ENCODE assay signal across 8 cellular contexts in genomic region chr11:133403900-133404299, GRCh38.
A peak's percentile ranks its signal among the peaks of the same experiment; 100 is the strongest.
DNase-seq lines count a peak whose midpoint lies in the region; TF ChIP-seq lines count a peak whose summit lies in the region.

No MANE protein-coding gene starts in this region.

- H4K20me1 ChIP-seq in H9 (ENCODE audit: control insufficient read depth, insufficient read depth, insufficient read length), result no peaks in the 10 kb centered on the region
- H4K20me1 ChIP-seq in OCI-LY7 (ENCODE audit: insufficient read depth, low read length), result no peaks in the 10 kb centered on the region

- H2BK15ac ChIP-seq in H9 (ENCODE audit: low read depth, low read length), result no peak overlapping the region

- H3K36me3 Mint-ChIP-seq in H9 (ENCODE audit: insufficient read depth in 1 of 3, low read depth in 3 of 3) (peaks cover 0 to 6% (median 1%) of the 10 kb centered on the region in 3 experiments; a peak in 2 of 7 replicates), immature natural killer cell (no peaks in the 10 kb centered on the region)

- no peak overlapping the region for H2AK5ac ChIP-seq in H9 (ENCODE audit: insufficient read length, low read length)

- no peak overlapping the region for H3K14ac ChIP-seq in H9 (ENCODE audit: insufficient read depth, low read length)

- H3K4me3 Mint-ChIP-seq in H9 (no peak overlapping the region), immature natural killer cell (no peak overlapping the region)

- H2BK5ac ChIP-seq in H9 (ENCODE audit: insufficient read length, low read length), result no peak overlapping the region

- no TSS peak for BruUV-seq in OCI-LY7 (replicated peaks; lab: Mats Ljungman, UMichigan)

- CTCF ChIA-PET in OCI-LY7 (lab: Charles Lee; ENCODE audit: unreplicated experiment), result no interaction called here

- H2BK120ac ChIP-seq in H9 (ENCODE audit: low read depth, low read length, poor library complexity, severe bottlenecking), result no peak overlapping the region

- no peak overlapping the region for H2BK20ac ChIP-seq in H9 (ENCODE audit: low read depth, low read length, poor library complexity, severe bottlenecking)

- H3K36me3 ChIP-seq in OCI-LY7 (ENCODE audit: insufficient read depth, low read length), result no peaks in the 10 kb centered on the region

- no peak overlapping the region for H4K8ac ChIP-seq in H9 (replicated peaks; ENCODE audit: insufficient read length, low read depth, low read length)

- H2BK12ac ChIP-seq in H9 (ENCODE audit: insufficient read length, low read depth, low read length), result no peak overlapping the region

- H3K23ac ChIP-seq in H9 (ENCODE audit: insufficient read length, low read depth, low read length), result no peak overlapping the region

- no peaks in the 10 kb centered on the region for H3K79me2 ChIP-seq in H9 (ENCODE audit: insufficient read depth, low read length)
- H3K79me2 ChIP-seq in OCI-LY7 (ENCODE audit: insufficient read depth, low read depth, low read length), result no peaks in the 10 kb centered on the region

- peak; percentile 80 for TF ChIP-seq CTCF in H9 (conservative IDR thresholded peaks at IDR 0.05)
- TF ChIP-seq CTCF in OCI-LY7 (conservative IDR thresholded peaks at IDR 0.05; ENCODE audit: low read length), result peak; percentile 72

- H3K9me3 ChIP-seq in H9 (ENCODE audit: control insufficient read depth, low read depth, low read length) (no peaks in the 10 kb centered on the region), OCI-LY7 (ENCODE audit: low read length) (no peaks in the 10 kb centered on the region)

- H3K27ac ChIP-seq in H9 (ENCODE audit: insufficient read length, low read depth, low read length) (no peak overlapping the region), OCI-LY7 (ENCODE audit: low read depth, low read length, poor library complexity, severe bottlenecking) (no peak overlapping the region)

- H3K27ac Mint-ChIP-seq in H9 (no peak overlapping the region), immature natural killer cell (no peak overlapping the region)

- H3K4me1 ChIP-seq in H9 (ENCODE audit: insufficient read depth, low read length) (no peaks in the 10 kb centered on the region), OCI-LY7 (ENCODE audit: insufficient read depth, low read length, poor library complexity, severe bottlenecking) (no peaks in the 10 kb centered on the region)

- DNase-seq in NCI-H1417 (lab: John Stamatoyannopoulos, UW), result peak in 2 of 3 experiments; percentile 20 to 60
- DNase-seq in NCI-H1417 treated with DMSO at 0.1 percent for 48 hours (lab: John Stamatoyannopoulos, UW), result no peak
- peak; percentile 48 for DNase-seq in H9
- DNase-seq in OCI-LY7 (ENCODE audit: low spot score), result peak; percentile 13
- DNase-seq in iPS-NIHi7 (ENCODE audit: extremely low spot score), result peak; percentile 59
- no peak for DNase-seq in immature natural killer cell
- no peak for DNase-seq in DMS79 treated with DMSO at 0.1 percent for 48 hours (lab: John Stamatoyannopoulos, UW)
- DNase-seq in COLO829 (ENCODE audit: low spot score), result no peak

- H3K79me1 ChIP-seq in H9 (ENCODE audit: insufficient read depth, low read depth, low read length, poor library complexity, severe bottlenecking), result no peaks in the 10 kb centered on the region

- H3K9me3 Mint-ChIP-seq in H9, result no peaks in the 10 kb centered on the region
- peaks cover 0 to 8% (median 2%) of the 10 kb centered on the region in 6 donors for H3K9me3 Mint-ChIP-seq in immature natural killer cell

- no peak overlapping the region for H4K5ac ChIP-seq in H9 (ENCODE audit: insufficient read length, low read depth, low read length)

- intact Hi-C loops in OCI-LY7 (cut with micrococcal nuclease; ENCODE audit: unreplicated experiment), result no loop called here

- H3K4me3 ChIP-seq in OCI-LY7 (ENCODE audit: low read depth, low read length, poor library complexity, severe bottlenecking), result no peak overlapping the region

- POLR2A ChIA-PET in OCI-LY7 (lab: Charles Lee), result no interaction called here

- H3K23me2 ChIP-seq in H9 (ENCODE audit: insufficient read length, low read depth, low read length, poor library complexity, severe bottlenecking), result no peaks in the 10 kb centered on the region

- H3K9me2 ChIP-seq in OCI-LY7 (ENCODE audit: insufficient read depth, low read length), result no peaks in the 10 kb centered on the region

- no peak overlapping the region for H3K4me2 ChIP-seq in H9 (ENCODE audit: insufficient read depth, insufficient read length, low read length)
- no peak overlapping the region for H3K4me2 ChIP-seq in OCI-LY7 (ENCODE audit: low read length)

- H3K27me3 Mint-ChIP-seq in H9 (ENCODE audit: low read depth), result no peaks in the 10 kb centered on the region
- peaks cover 0 to 8% (median 0%) of the 10 kb centered on the region in 3 donors for H3K27me3 Mint-ChIP-seq in immature natural killer cell (ENCODE audit: low read depth in 3 of 3)

- no peak overlapping the region for H3T11ph ChIP-seq in H9 (ENCODE audit: low read length)

- no peak overlapping the region for H4K91ac ChIP-seq in H9 (ENCODE audit: insufficient read length, low read depth, low read length)

- H3K56ac ChIP-seq in H9 (ENCODE audit: insufficient read length, low read depth, low read length), result no peak overlapping the region

- H3K4ac ChIP-seq in H9 (ENCODE audit: low read depth, low read length), result no peak overlapping the region

- no peaks in the 10 kb centered on the region for H3K27me3 ChIP-seq in H9 (ENCODE audit: insufficient read depth, low read length)

- H2AFZ ChIP-seq in H9 (ENCODE audit: low read length), result no peak overlapping the region
- no peak overlapping the region for H2AFZ ChIP-seq in OCI-LY7 (ENCODE audit: low read length)

- H3K9ac ChIP-seq in H9 (ENCODE audit: extremely low read depth, insufficient read length, low read length), result no peak overlapping the region

- H3K4me1 Mint-ChIP-seq in H9 (peaks cover 5 to 8% of the 10 kb centered on the region in 2 experiments; a peak in 3 of 4 replicates), immature natural killer cell (no peaks in the 10 kb centered on the region)

- H3K18ac ChIP-seq in H9 (ENCODE audit: insufficient read length, low read depth, low read length), result no peak overlapping the region

- no CpG with 5 or more reads among the region's 6 CpGs for WGBS in H9 (ENCODE audit: extremely low coverage, insufficient read length, low lambda C conversion rate)

Comparison
In these comparisons a context has a peak if more than half of its experiments do, and no peak if none do; other contexts are left out.
1. DNase-seq: peak in NCI-H1417 (2 of 3), H9 (single experiment), OCI-LY7 (single experiment) and iPS-NIHi7 (single experiment); none in NCI-H1417 treated with DMSO at 0.1 percent for 48 hours (single experiment), immature natural killer cell (0 of 3), DMS79 treated with DMSO at 0.1 percent for 48 hours (single experiment) and COLO829 (single experiment).